In genomic region chr12:112013601-112014402, GRCh38 we compare ENCODE assay signal across 7 cellular contexts. TPM values are rescaled to one million over a fixed set of nuclear protein-coding genes. Genes with fewer than 3 reads are reported as not detected.
DNase-seq lines count a peak whose midpoint lies in the region; ATAC-seq lines count a peak whose summit lies in the region.

No MANE protein-coding gene starts in this region.

- peak; percentile 79 for DNase-seq in NCI-H226
- peak; percentile 55 for DNase-seq in activated CD4-positive, alpha-beta T cell treated with anti-CD3 and anti-CD28 coated beads for 1 hour
- DNase-seq in left lobe of liver (ENCODE audit: low spot score) = peak; percentile 80
- DNase-seq in stimulated activated CD4-positive, alpha-beta T cell treated with anti-CD3 and anti-CD28 coated beads, Interleukin-2, amount 100 ng/mL, for 48 hours = peak; percentile 53 to 55

- ATAC-seq in GM18502 (IDR thresholded peaks at IDR 0.05; ENCODE audit: poor library complexity, unreplicated experiment) (peak; percentile 34), HG03097 (IDR thresholded peaks at IDR 0.05; ENCODE audit: low FRiP score, unreplicated experiment) (peak; percentile 15), left lobe of liver (peak; percentile 66)

- peak overlapping the region; percentile 88 for H3K27ac ChIP-seq in cingulate gyrus (ENCODE audit: low read depth, low read length)

RNA-seq across cellular contexts. Expression of gene ERP29, which starts 0.6 kb away (rescaled TPM):
- total RNA-seq in left lobe of liver = 98.3 TPM

RNA-seq across cellular contexts. Expression of gene TMEM116, which starts 0.8 kb away (rescaled TPM):
- 9.1 TPM for total RNA-seq in left lobe of liver

Comparison
In these comparisons a context has a peak if more than half of its experiments do, and no peak if none do; other contexts are left out.
1. Peak in every context shown above with its lines: DNase-seq, ATAC-seq and H3K27ac ChIP-seq.
2. ATAC-seq: peak in every context shown above with its lines; median percentile 66 in left lobe of liver; 34 in GM18502; 15 in HG03097.